Comparison of ENCODE assay signal across 1 cellular context in the genomic region with DNA sequence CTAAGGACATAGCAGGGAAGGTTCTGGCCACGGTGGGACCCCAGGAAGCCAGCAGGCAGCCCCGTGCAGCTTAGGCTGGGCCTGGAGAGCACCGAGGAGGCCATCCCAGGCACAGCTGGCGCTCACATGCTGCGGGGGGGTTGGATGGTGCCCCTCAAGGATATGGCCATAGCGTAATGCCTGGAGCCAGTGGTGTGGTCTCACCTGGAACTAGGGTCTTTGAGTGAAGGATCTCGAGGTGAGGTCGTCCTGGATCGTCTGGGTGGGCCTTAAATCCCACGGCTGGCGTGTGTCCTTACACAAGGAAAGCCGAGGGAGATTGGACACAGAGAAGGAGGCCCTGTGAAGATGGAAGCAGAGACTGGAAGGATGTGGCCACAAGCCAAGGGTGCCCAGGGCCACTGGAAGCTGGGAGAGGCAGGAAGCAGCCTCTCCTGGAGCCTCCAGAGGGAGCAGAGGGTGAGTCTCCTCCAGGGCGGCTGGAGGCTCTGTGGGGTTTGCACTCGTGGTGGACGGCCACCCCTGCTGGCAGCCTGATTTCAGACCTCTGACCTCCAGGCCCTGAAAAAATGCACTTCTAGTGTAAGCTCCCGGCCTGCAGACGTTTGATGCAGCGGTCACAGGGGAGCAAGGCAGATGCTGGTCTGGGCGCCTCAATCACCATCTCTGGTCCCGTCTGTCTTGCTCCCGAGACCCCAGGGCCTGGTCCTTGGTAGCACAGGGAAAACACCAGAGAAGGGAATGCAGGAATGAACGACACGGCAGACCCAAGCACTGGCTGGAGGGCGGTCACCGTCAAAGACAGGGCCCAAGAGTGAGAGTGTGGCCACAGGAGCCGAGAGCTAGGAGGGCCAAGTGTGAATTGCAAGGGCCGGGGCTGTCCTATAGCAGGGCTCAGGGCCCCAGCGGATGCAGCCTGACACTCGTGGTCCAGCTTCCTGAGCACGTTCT.
TF ChIP-seq lines count a peak whose summit lies in the region.

No MANE protein-coding gene starts in this region.

TF ChIP-seq in HepG2, 621 proteins besides CTCF, POLR2A, EP300 and RAD21:
- TF ChIP-seq ZNF142 (CRISPR knock-in tag; IDR thresholded peaks at IDR 0.05), result no peak
- no peak for TF ChIP-seq IRX3 (CRISPR knock-in tag; IDR thresholded peaks at IDR 0.05; ENCODE audit: borderline replicate concordance, low read depth)
- TF ChIP-seq ZBTB3 (CRISPR knock-in tag; IDR thresholded peaks at IDR 0.05; ENCODE audit: borderline replicate concordance, low read depth), result no peak
- no peak for TF ChIP-seq SNRNP70 (IDR thresholded peaks at IDR 0.05; ENCODE audit: low read depth, low read length)
- TF ChIP-seq ZNF513 (CRISPR knock-in tag; conservative IDR thresholded peaks at IDR 0.05), result no peak
- TF ChIP-seq BCL3 (CRISPR knock-in tag; IDR thresholded peaks at IDR 0.05), result no peak
- TF ChIP-seq HDAC6 (IDR thresholded peaks at IDR 0.05; ENCODE audit: low read depth, low read length), result no peak
- TF ChIP-seq HOXA5 (CRISPR knock-in tag; IDR thresholded peaks at IDR 0.05), result no peak
- no peak for TF ChIP-seq ZMYM2 (CRISPR knock-in tag; IDR thresholded peaks at IDR 0.05)
- TF ChIP-seq ZNF891 (CRISPR knock-in tag; IDR thresholded peaks at IDR 0.05), result no peak
- no peak for TF ChIP-seq ZNF747 (CRISPR knock-in tag; IDR thresholded peaks at IDR 0.05; ENCODE audit: borderline replicate concordance)
- no peak for TF ChIP-seq POLR2G (IDR thresholded peaks at IDR 0.05; ENCODE audit: low read depth, low read length)
- TF ChIP-seq STAT5B (CRISPR knock-in tag; IDR thresholded peaks at IDR 0.05), result no peak
- TF ChIP-seq HOXA7 (CRISPR knock-in tag; IDR thresholded peaks at IDR 0.05), result no peak
- no peak for TF ChIP-seq ZNF883 (CRISPR knock-in tag; IDR thresholded peaks at IDR 0.05; ENCODE audit: not compliant biosample characterization)
- TF ChIP-seq ZNF382 (CRISPR knock-in tag; IDR thresholded peaks at IDR 0.05; ENCODE audit: borderline replicate concordance), result no peak
- no peak for TF ChIP-seq TBL1XR1 (IDR thresholded peaks at IDR 0.05; ENCODE audit: borderline replicate concordance, low read length, partially characterized antibody)
